ENCODE assay signal across 8 cellular contexts in the genomic region with DNA sequence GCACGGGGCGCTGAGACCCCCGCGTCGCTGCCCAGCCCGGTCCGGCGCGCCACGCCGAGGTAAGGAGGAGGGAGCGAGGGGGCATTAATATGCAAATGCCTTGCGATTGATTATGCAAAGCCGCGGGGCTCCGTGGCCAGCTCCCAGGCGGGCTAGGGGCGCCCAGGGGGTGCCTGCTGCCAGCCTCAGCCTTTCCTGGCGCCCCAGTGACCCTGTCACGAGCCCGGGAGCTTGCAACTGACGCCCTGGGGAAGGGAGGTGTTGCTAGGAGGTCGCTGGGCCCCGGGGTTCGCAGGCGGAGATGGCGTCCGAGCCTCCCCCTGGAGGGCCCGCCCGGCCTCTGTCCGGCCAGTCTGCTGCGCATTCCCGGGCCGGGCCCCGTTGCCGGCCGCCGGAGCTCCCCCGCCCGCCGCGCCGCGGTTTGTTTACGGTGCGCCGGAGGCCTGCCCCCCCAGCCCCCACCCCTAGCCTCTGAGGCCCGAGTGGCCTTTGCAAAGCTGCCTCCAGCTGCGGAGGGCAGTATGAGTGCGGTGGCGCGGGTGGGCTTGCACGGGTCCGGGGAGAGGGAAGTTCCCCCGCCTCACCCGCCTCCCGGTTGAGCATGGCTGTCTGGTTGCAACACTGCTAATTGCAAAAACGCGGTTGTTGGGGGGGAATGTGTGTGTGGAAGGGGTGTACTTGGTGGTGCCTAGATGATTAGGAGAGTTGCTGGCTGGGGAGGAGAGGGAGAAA. TPM values are rescaled to one million over a fixed set of nuclear protein-coding genes. Genes with fewer than 3 reads are reported as not detected.
DNase-seq lines count a peak whose midpoint lies in the region; ATAC-seq and TF ChIP-seq lines count a peak whose summit lies in the region.

No MANE protein-coding gene starts in this region.

- in situ Hi-C loops in ACHN (cut with HindIII; ENCODE audit: low pct_ligation_motif_present, low pct_unique_long_range_greater_than_20kb, low sequenced_read_pairs): no loop called here
- in situ Hi-C loops in GM18951 (cut with MboI; ENCODE audit: low sequenced_read_pairs, unreplicated experiment): no loop called here

- DNase-seq in ACHN (peak; percentile 42), WERI-Rb-1 (peak; percentile 77), erythroblast (lab: John Stamatoyannopoulos, UW) (peak; percentile 65 to 73), naive B cell (peak; percentile 27)

- peak; percentile 49 to 61 for ATAC-seq in naive B cell (ENCODE audit: low read depth in 2 of 2)
- ATAC-seq in GM18505 (IDR thresholded peaks at IDR 0.05; ENCODE audit: unreplicated experiment): no peak
- ATAC-seq in GM18517 (IDR thresholded peaks at IDR 0.05; ENCODE audit: unreplicated experiment): no peak

- H3K36me3 ChIP-seq in HUES64 (ENCODE audit: insufficient read depth, low read length) (no peaks in the 10 kb centered on the region), WERI-Rb-1 (no peaks in the 10 kb centered on the region; the same call in 1 of the 2 replicates)

- H3K9me3 ChIP-seq in HUES64 (ENCODE audit: insufficient read depth, low read depth, low read length): no peaks in the 10 kb centered on the region
- H3K9me3 ChIP-seq in WERI-Rb-1 (ENCODE audit: severe bottlenecking): no peaks in the 10 kb centered on the region

- peak overlapping the region; percentile 76 for H3K9ac ChIP-seq in HUES64 (ENCODE audit: low read depth, low read length)

- H3K4me1 Mint-ChIP-seq in naive B cell: peaks cover 46 to 54% (median 47%) of the 10 kb centered on the region in 3 donors

- H3K4me3 ChIP-seq in HUES64 (ENCODE audit: low read length) (peak overlapping the region; percentile 85), WERI-Rb-1 (ENCODE audit: low read depth, low read length) (peak overlapping the region; percentile 96)

- peak overlapping the region; percentile 76 to 95 (median 87) for H3K4me3 Mint-ChIP-seq in naive B cell

- peaks cover 0 to 13% (median 3%) of the 10 kb centered on the region in 3 donors for H3K27me3 Mint-ChIP-seq in naive B cell

- under 1% methylated on average over 59 of the region's 59 CpGs for WGBS in HUES64

- peak overlapping the region in 3 of 6 donors; percentile 13 to 84 (median 71) for H3K27ac Mint-ChIP-seq in naive B cell

- H3K27me3 ChIP-seq in HUES64 (ENCODE audit: insufficient read depth, low read length): peaks cover 20% of the 10 kb centered on the region
- no peaks in the 10 kb centered on the region for H3K27me3 ChIP-seq in WERI-Rb-1 (ENCODE audit: insufficient read depth, low read depth, severe bottlenecking)

- H3K27ac ChIP-seq in HUES64 (ENCODE audit: low read depth, low read length) (peak overlapping the region; percentile 74), WERI-Rb-1 (peak overlapping the region; percentile 78)

- H3K4me1 ChIP-seq in HUES64 (ENCODE audit: insufficient read depth, low read length): peaks cover 35% of the 10 kb centered on the region

- TF ChIP-seq POLR2A in GM18951 (IDR thresholded peaks at IDR 0.05; ENCODE audit: extremely low read depth, insufficient read depth, insufficient read length): peak; percentile 25
- TF ChIP-seq POLR2A in erythroblast (IDR thresholded peaks at IDR 0.05; ENCODE audit: low read length): no peak
- TF ChIP-seq POLR2A in GM18505 (IDR thresholded peaks at IDR 0.05; ENCODE audit: borderline replicate concordance, extremely low read depth, insufficient read depth, insufficient read length): no peak

- no peaks in the 10 kb centered on the region for H3K9me3 Mint-ChIP-seq in naive B cell

- no peaks in the 10 kb centered on the region for H3K36me3 Mint-ChIP-seq in naive B cell

- TF ChIP-seq CTCF in WERI-Rb-1 (IDR thresholded peaks at IDR 0.05; ENCODE audit: low read depth, low read length): no peak

RNA-seq across cellular contexts. Expression of a gene that starts 0.4 kb away (rescaled TPM):
- polyA plus RNA-seq in HUES64 (2013, experiment 1 of 2): 7.7 TPM
- polyA plus RNA-seq in HUES64 (2013, experiment 2 of 2): 8.2 TPM
- polyA plus RNA-seq in naive B cell (ENCODE audit: low read depth in 6 of 6): 1 to 10 TPM; 1.9 to 5.3 (median 4.7) TPM

RNA-seq across cellular contexts. Expression of a gene that starts 9.0 kb away (rescaled TPM):
- 55.1 TPM for polyA plus RNA-seq in HUES64 (2013, experiment 1 of 2)
- 61.0 TPM for polyA plus RNA-seq in HUES64 (2013, experiment 2 of 2)
- polyA plus RNA-seq in naive B cell (ENCODE audit: low read depth in 6 of 6): 10 to 100 TPM; 44.9 to 58.9 (median 47.6) TPM

RNA-seq across cellular contexts. Expression of a gene that starts 37.2 kb away (rescaled TPM):
- 2.8 TPM for polyA plus RNA-seq in HUES64 (2013, experiment 1 of 2)
- 3.4 TPM for polyA plus RNA-seq in HUES64 (2013, experiment 2 of 2)
- polyA plus RNA-seq in naive B cell (ENCODE audit: low read depth in 6 of 6): 1 to 10 TPM in 5 of 6 donors, not detected in 1; 1.1 to 2.9 (median 2.1) TPM

RNA-seq across cellular contexts. Expression of a gene that starts 48.0 kb away (rescaled TPM):
- not detected for polyA plus RNA-seq in HUES64 (2013, experiment 1 of 2)
- not detected for polyA plus RNA-seq in HUES64 (2013, experiment 2 of 2)
- polyA plus RNA-seq in naive B cell (ENCODE audit: low read depth in 6 of 6): not detected

RNA-seq across cellular contexts. Expression of a gene that starts 58.6 kb away (rescaled TPM):
- polyA plus RNA-seq in HUES64 (2013, experiment 1 of 2): 59.7 TPM
- polyA plus RNA-seq in HUES64 (2013, experiment 2 of 2): 65.8 TPM
- 10 to 100 TPM in 2 of 6 donors, 1 to 10 TPM in 4; 7.7 to 13.1 (median 9.2) TPM for polyA plus RNA-seq in naive B cell (ENCODE audit: low read depth in 6 of 6)

Comparison
In these comparisons a context has a peak if more than half of its experiments do, and no peak if none do; other contexts are left out.
1. DNase-seq: peak in every context shown above with its lines; median percentile 77 in WERI-Rb-1; 69 in erythroblast; 42 in ACHN; 27 in naive B cell.
2. ATAC-seq: peak in naive B cell (2 of 2); none in GM18505 (single experiment) and GM18517 (single experiment).